3 cellular contexts compared by ENCODE assay signal in the genomic region with DNA sequence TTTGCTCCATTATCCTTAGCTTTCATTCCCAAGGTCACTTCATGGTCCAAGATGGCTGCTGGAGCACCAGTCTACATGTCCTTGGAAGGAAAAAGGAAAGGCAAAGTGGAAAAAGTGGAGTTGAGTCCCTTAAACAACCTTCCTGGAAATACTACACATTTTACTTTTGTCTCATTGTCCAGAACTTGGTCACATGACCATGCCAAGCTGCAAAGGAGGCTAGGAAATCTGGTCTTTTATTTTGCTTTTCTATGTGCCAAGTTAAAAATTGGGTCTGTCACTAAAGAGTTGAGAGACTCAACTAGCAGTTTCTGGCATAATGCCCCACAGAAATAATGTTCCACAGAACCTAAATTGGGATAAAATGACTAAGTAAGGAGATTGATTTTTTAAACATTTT.
A peak's percentile ranks its signal among the peaks of the same experiment; 100 is the strongest.
TF ChIP-seq lines count a peak whose summit lies in the region.

No MANE protein-coding gene starts in this region.

TF ChIP-seq in HepG2, 621 proteins besides CTCF, POLR2A, EP300 and RAD21:
- TF ChIP-seq, protein P1, sequence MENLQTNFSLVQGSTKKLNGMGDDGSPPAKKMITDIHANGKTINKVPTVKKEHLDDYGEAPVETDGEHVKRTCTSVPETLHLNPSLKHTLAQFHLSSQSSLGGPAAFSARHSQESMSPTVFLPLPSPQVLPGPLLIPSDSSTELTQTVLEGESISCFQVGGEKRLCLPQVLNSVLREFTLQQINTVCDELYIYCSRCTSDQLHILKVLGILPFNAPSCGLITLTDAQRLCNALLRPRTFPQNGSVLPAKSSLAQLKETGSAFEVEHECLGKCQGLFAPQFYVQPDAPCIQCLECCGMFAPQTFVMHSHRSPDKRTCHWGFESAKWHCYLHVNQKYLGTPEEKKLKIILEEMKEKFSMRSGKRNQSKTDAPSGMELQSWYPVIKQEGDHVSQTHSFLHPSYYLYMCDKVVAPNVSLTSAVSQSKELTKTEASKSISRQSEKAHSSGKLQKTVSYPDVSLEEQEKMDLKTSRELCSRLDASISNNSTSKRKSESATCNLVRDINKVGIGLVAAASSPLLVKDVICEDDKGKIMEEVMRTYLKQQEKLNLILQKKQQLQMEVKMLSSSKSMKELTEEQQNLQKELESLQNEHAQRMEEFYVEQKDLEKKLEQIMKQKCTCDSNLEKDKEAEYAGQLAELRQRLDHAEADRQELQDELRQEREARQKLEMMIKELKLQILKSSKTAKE (CRISPR knock-in tag; IDR thresholded peaks at IDR 0.05; ENCODE audit: borderline replicate concordance) = no peak
- TF ChIP-seq, protein P2, sequence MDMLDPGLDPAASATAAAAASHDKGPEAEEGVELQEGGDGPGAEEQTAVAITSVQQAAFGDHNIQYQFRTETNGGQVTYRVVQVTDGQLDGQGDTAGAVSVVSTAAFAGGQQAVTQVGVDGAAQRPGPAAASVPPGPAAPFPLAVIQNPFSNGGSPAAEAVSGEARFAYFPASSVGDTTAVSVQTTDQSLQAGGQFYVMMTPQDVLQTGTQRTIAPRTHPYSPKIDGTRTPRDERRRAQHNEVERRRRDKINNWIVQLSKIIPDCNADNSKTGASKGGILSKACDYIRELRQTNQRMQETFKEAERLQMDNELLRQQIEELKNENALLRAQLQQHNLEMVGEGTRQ (IDR thresholded peaks at IDR 0.05; ENCODE audit: low read depth, low read length) = peak; percentile 26; the same call in 1 of the 2 replicates
- TF ChIP-seq, protein P2 (CRISPR knock-in tag; IDR thresholded peaks at IDR 0.05; ENCODE audit: borderline replicate concordance) = no peak
- TF ChIP-seq NCOA1 (CRISPR knock-in tag; IDR thresholded peaks at IDR 0.05) (no peak), ZNF772 (CRISPR knock-in tag; IDR thresholded peaks at IDR 0.05) (no peak), PRPF4 (IDR thresholded peaks at IDR 0.05; ENCODE audit: low read depth, low read length, poor library complexity, severe bottlenecking) (no peak), RAD51 (IDR thresholded peaks at IDR 0.05; ENCODE audit: borderline replicate concordance) (peak; percentile 37; the same call in 1 of the 2 replicates), ASH2L (IDR thresholded peaks at IDR 0.05; ENCODE audit: insufficient read length, low read depth, low read length) (no peak)

TF ChIP-seq in Ishikawa, 13 proteins besides CTCF, POLR2A, EP300 and RAD21:
- TF ChIP-seq NFIC (IDR thresholded peaks at IDR 0.05) = no peak
- TF ChIP-seq, protein P3, sequence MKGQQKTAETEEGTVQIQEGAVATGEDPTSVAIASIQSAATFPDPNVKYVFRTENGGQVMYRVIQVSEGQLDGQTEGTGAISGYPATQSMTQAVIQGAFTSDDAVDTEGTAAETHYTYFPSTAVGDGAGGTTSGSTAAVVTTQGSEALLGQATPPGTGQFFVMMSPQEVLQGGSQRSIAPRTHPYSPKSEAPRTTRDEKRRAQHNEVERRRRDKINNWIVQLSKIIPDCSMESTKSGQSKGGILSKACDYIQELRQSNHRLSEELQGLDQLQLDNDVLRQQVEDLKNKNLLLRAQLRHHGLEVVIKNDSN (IDR thresholded peaks at IDR 0.05) = peak; percentile 30; the same call in 1 of the 2 replicates
TF ChIP-seq in Ishikawa: peak in this region for 1.

TF ChIP-seq in H1, 55 proteins besides CTCF, POLR2A, EP300 and RAD21:
- no peak for TF ChIP-seq EGR1 (IDR thresholded peaks at IDR 0.05; ENCODE audit: borderline replicate concordance, low read depth, low read length)
- no peak for TF ChIP-seq RNF2 (IDR thresholded peaks at IDR 0.05; ENCODE audit: borderline replicate concordance, low read depth, low read length, missing control alignments, poor library complexity, severe bottlenecking)
- no peak for TF ChIP-seq EZH2 (IDR thresholded peaks at IDR 0.05; ENCODE audit: low read depth, low read length, severe bottlenecking)
- TF ChIP-seq JUN (IDR thresholded peaks at IDR 0.05; ENCODE audit: low read depth, low read length) = no peak
- TF ChIP-seq SIX5 (IDR thresholded peaks at IDR 0.05; ENCODE audit: low read depth, low read length) = no peak
- no peak for TF ChIP-seq POU5F1 (IDR thresholded peaks at IDR 0.05; ENCODE audit: low read depth, low read length)
- no peak for TF ChIP-seq MAFK (IDR thresholded peaks at IDR 0.05; ENCODE audit: low read depth, low read length)
- TF ChIP-seq CBX5 (IDR thresholded peaks at IDR 0.05; ENCODE audit: low read depth, low read length) = no peak
TF ChIP-seq in H1: peak in this region for 0.
